1 cellular context compared by ENCODE assay signal in genomic region chr19:36528921-36529518, GRCh38.
TF ChIP-seq lines count a peak whose summit lies in the region.

No MANE protein-coding gene starts in this region.

TF ChIP-seq in endothelial cell of umbilical vein, 7 proteins besides CTCF, POLR2A, EP300 and RAD21 (continued from another document):
- TF ChIP-seq MAX (IDR thresholded peaks at IDR 0.05; ENCODE audit: insufficient read depth, insufficient read length): no peak
- no peak for TF ChIP-seq EZH2 (IDR thresholded peaks at IDR 0.05; ENCODE audit: borderline replicate concordance, low read depth, low read length, severe bottlenecking)
- no peak for TF ChIP-seq FOS (IDR thresholded peaks at IDR 0.05; ENCODE audit: borderline replicate concordance, insufficient read depth, low read length)
- no peak for TF ChIP-seq JUN (IDR thresholded peaks at IDR 0.05; ENCODE audit: borderline replicate concordance, insufficient read depth, insufficient read length, low read depth)
- no peak for TF ChIP-seq GATA2 (IDR thresholded peaks at IDR 0.05; ENCODE audit: insufficient read depth, insufficient read length, low read depth, low read length)
- no peak for TF ChIP-seq POLR2AphosphoS5 (IDR thresholded peaks at IDR 0.05; ENCODE audit: insufficient read depth, low read depth, low read length)
